In the genomic region with DNA sequence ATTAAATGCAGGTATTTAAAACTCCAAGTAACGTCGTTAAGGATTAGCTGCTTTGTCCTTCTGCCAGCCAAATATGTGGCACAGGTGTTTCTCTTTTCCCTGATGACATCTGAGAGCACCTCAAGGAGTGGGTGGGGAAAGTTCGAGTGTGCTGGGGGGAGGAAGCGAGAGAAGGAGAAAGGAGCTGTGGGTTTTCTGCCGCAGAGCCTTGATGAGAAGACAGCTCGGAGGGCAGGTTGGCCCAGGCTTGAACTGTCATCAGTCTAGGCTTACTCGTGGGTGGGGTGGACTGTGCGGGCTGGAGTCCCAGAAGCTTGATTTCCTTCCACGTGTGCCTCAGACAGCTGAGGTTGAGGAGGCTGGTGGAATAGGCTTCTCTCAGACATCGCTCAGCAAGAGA, we compare ENCODE assay signal across 8 cellular contexts. TPM values are rescaled to one million over a fixed set of nuclear protein-coding genes. Genes with fewer than 3 reads are reported as not detected.
A peak's percentile ranks its signal among the peaks of the same experiment; 100 is the strongest.
DNase-seq lines count a peak whose midpoint lies in the region; ATAC-seq, FAIRE-seq and TF ChIP-seq lines count a peak whose summit lies in the region.

No MANE protein-coding gene starts in this region.

- DNase-seq in GM12891 (ENCODE audit: insufficient read length, low spot score) = no peak
- DNase-seq in Peyer's patch = peak in 2 of 3 donors; percentile 50 to 63
- DNase-seq in activated naive CD8-positive, alpha-beta T cell treated with anti-CD3 and anti-CD28 coated beads for 36 hours = peak; percentile 85
- DNase-seq in stimulated activated CD4-positive, alpha-beta T cell treated with anti-CD3 and anti-CD28 coated beads, Interleukin-12 subunit alpha, Interleukin-12 subunit beta, amount 100 ng/mL, for 4 hours = peak; percentile 69
- no peak for DNase-seq in D721Med (ENCODE audit: insufficient read length, low spot score)
- no peak for DNase-seq in NCI-H2081 (lab: John Stamatoyannopoulos, UW)
- no peak for DNase-seq in NCI-H1436 (lab: John Stamatoyannopoulos, UW)

- H3K27me3 ChIP-seq in Peyer's patch = no peaks in the 10 kb centered on the region

- H3K27me3 Mint-ChIP-seq in activated naive CD8-positive, alpha-beta T cell treated with anti-CD3 and anti-CD28 coated beads for 36 hours = no peaks in the 10 kb centered on the region

- peak; percentile 99 for FAIRE-seq in GM12891 (lab: Jason Lieb, UNC)
- no peak for FAIRE-seq in D721Med (lab: Jason Lieb, UNC)

- H3K9me3 Mint-ChIP-seq in activated naive CD8-positive, alpha-beta T cell treated with anti-CD3 and anti-CD28 coated beads for 36 hours = peaks cover 4% of the 10 kb centered on the region

- peak; percentile 51 for ATAC-seq in GM21786 (IDR thresholded peaks at IDR 0.05; ENCODE audit: unreplicated experiment)

- peaks cover 0 to 12% (median 0%) of the 10 kb centered on the region in 3 donors for H3K36me3 ChIP-seq in Peyer's patch

- H3K4me1 Mint-ChIP-seq in activated naive CD8-positive, alpha-beta T cell treated with anti-CD3 and anti-CD28 coated beads for 36 hours = peaks cover 95% of the 10 kb centered on the region

- TF ChIP-seq CTCF in Peyer's patch (IDR thresholded peaks at IDR 0.05) (no peak), D721Med (IDR thresholded peaks at IDR 0.05; ENCODE audit: insufficient read depth, missing control alignments) (no peak)

- peaks cover 0 to 29% (median 9%) of the 10 kb centered on the region in 4 donors for H3K4me1 ChIP-seq in Peyer's patch

- H3K27ac Mint-ChIP-seq in activated naive CD8-positive, alpha-beta T cell treated with anti-CD3 and anti-CD28 coated beads for 36 hours = peak overlapping the region; percentile 99

- peak overlapping the region; percentile 45 for H3K4me3 Mint-ChIP-seq in activated naive CD8-positive, alpha-beta T cell treated with anti-CD3 and anti-CD28 coated beads for 36 hours

- H3K9me3 ChIP-seq in Peyer's patch = no peaks in the 10 kb centered on the region

- H3K4me3 ChIP-seq in Peyer's patch = no peak overlapping the region

- peak overlapping the region in 2 of 4 donors; percentile 92 for H3K27ac ChIP-seq in Peyer's patch

- TF ChIP-seq POLR2A in GM12891 (IDR thresholded peaks at IDR 0.05; ENCODE audit: low read depth, low read length) (peak; percentile 73), Peyer's patch (IDR thresholded peaks at IDR 0.05) (no peak)

- H3K36me3 Mint-ChIP-seq in activated naive CD8-positive, alpha-beta T cell treated with anti-CD3 and anti-CD28 coated beads for 36 hours = peaks cover 41% of the 10 kb centered on the region

TF ChIP-seq in GM12891, 5 proteins besides CTCF, POLR2A, EP300 and RAD21:
- peak; percentile 78; the same call in 1 of the 2 replicates for TF ChIP-seq POLR2AphosphoS5 (IDR thresholded peaks at IDR 0.05; ENCODE audit: low read depth, low read length)
- no peak for TF ChIP-seq TAF1 (IDR thresholded peaks at IDR 0.05; ENCODE audit: low read depth, low read length)
- TF ChIP-seq SPI1 (IDR thresholded peaks at IDR 0.05; ENCODE audit: low read depth, low read length) = peak; percentile 94
- peak; percentile 86 for TF ChIP-seq POU2F2 (IDR thresholded peaks at IDR 0.05; ENCODE audit: low read depth, low read length)
- TF ChIP-seq PAX5 (IDR thresholded peaks at IDR 0.05; ENCODE audit: insufficient read depth, low read length, severe bottlenecking) = peak; percentile 3

RNA-seq across cellular contexts. Expression of a gene that starts 15.9 kb away (rescaled TPM):
- 49.9 TPM for polyA plus RNA-seq in GM12891 (2012; ENCODE audit: low read depth, missing spikeins)
- total RNA-seq in Peyer's patch = 100 to 1,000 TPM in 3 of 4 donors, 10 to 100 TPM in 1; 52.0 to 282 (median 191) TPM
- total RNA-seq in activated naive CD8-positive, alpha-beta T cell treated with anti-CD3 and anti-CD28 coated beads for 36 hours = 10 to 100 TPM; 47.5 to 47.9 TPM

Comparison
In these comparisons a context has a peak if more than half of its experiments do, and no peak if none do; other contexts are left out.
1. DNase-seq: peak in Peyer's patch (2 of 3), activated naive CD8-positive, alpha-beta T cell treated with anti-CD3 and anti-CD28 coated beads for 36 hours (single experiment) and stimulated activated CD4-positive, alpha-beta T cell treated with anti-CD3 and anti-CD28 coated beads, Interleukin-12 subunit alpha, Interleukin-12 subunit beta, amount 100 ng/mL, for 4 hours (single experiment); none in GM12891 (single experiment), D721Med (single experiment), NCI-H2081 (0 of 2) and NCI-H1436 (single experiment).